14 cellular contexts compared by ENCODE assay signal in the genomic region with DNA sequence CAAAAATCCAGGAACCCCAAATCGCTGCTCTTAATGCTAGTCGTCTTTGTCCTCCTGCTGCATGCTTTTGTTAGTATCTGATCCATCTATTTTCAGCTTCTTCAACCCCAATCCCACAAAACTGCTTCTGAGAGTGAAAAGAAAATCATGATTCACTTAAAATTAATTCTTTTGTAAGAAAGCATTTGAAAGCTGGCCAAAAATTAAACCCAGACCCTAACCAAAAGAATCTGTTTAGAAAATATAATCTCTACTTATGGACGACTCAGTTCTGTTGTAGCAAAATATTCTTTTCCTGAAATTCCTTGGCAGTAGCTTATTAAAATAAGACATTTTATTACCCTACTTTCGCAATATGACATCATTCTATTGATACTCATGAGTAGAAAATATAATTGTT.
DNase-seq lines count a peak whose midpoint lies in the region; ATAC-seq and TF ChIP-seq lines count a peak whose summit lies in the region.
"Had no signal": no experiment of that assay in that cellular context is flagged by ENCODE, and none has a peak within 500 bp of the region (broad histone marks: within the 10 kb centered on the region; RNA-seq: fewer than 3 reads in every experiment).

No MANE protein-coding gene starts in this region.

- no peak overlapping the region for H3K27ac ChIP-seq in HEK293 (ENCODE audit: extremely low read depth, low read depth, low read length)
- no peak overlapping the region for H3K27ac ChIP-seq in heart right ventricle
- H3K27ac ChIP-seq: RWPE1 had no signal

- no peaks in the 10 kb centered on the region for H3K4me1 ChIP-seq in HEK293 (ENCODE audit: control insufficient read depth, insufficient read depth, low read length)
- H3K4me1 ChIP-seq in heart right ventricle = no peaks in the 10 kb centered on the region

- ATAC-seq in heart right ventricle (no peak), HG03039 (IDR thresholded peaks at IDR 0.05; ENCODE audit: unreplicated experiment) (no peak)
- ATAC-seq: PC-3 had no signal

- POLR2A ChIA-PET in HEK293 (lab: Yijun Ruan, JAX) = no interaction called here

- intact Hi-C loops in heart right ventricle (cut with DNase I) = no loop called here

- 73 to 77% methylated on average over 4 of the region's 4 CpGs for whole genome bisulfite sequencing in heart right ventricle, 2 donors

- peak; percentile 75 for DNase-seq in AG10803 (ENCODE audit: low read depth)
- DNase-seq in astrocyte of the cerebellum (ENCODE audit: low read depth) = peak; percentile 63
- peak; percentile 24 for DNase-seq in fibroblast of villous mesenchyme (ENCODE audit: low read depth)
- no peak for DNase-seq in heart right ventricle
- no peak for DNase-seq in activated T-cell treated with anti-CD3 and anti-CD28 coated beads, Interleukin-2, amount 50 U/mL, for 1 hour
- DNase-seq in GM19238 (ENCODE audit: insufficient read length, low spot score) = no peak
- DNase-seq: AML-193, COR-L47, H9, NCI-H510A, PC-3 had no signal

- H3K9me3 ChIP-seq in HEK293 (ENCODE audit: control insufficient read depth, insufficient read depth, low read depth, low read length) = no peaks in the 10 kb centered on the region
- no peaks in the 10 kb centered on the region for H3K9me3 ChIP-seq in heart right ventricle

- H3K27me3 ChIP-seq in heart right ventricle = no peaks in the 10 kb centered on the region

- H3K36me3 ChIP-seq in HEK293 (ENCODE audit: control insufficient read depth in 2 of 2, insufficient read depth in 1 of 2, low read length in 2 of 2) (no peaks in the 10 kb centered on the region), heart right ventricle (no peaks in the 10 kb centered on the region)

- TF ChIP-seq CTCF in AG10803 (conservative IDR thresholded peaks at IDR 0.05; ENCODE audit: low read length) = no peak
- no peak for TF ChIP-seq CTCF in HEK293 (tag by site-specific recombination; IDR thresholded peaks at IDR 0.05)
- TF ChIP-seq CTCF in astrocyte of the cerebellum (IDR thresholded peaks at IDR 0.05; ENCODE audit: low read depth, low read length, missing control alignments) = no peak
- TF ChIP-seq CTCF in fibroblast of villous mesenchyme (IDR thresholded peaks at IDR 0.05; ENCODE audit: insufficient read depth, low read depth, low read length) = no peak
- no peak for TF ChIP-seq CTCF in heart right ventricle (IDR thresholded peaks at IDR 0.05)

- CTCF ChIA-PET in HEK293 (lab: Yijun Ruan, JAX) = no interaction called here

- H3K4me3 ChIP-seq in AG10803 (ENCODE audit: low read length) (no peak overlapping the region), HEK293 (ENCODE audit: low read depth, low read length) (no peak overlapping the region), astrocyte of the cerebellum (ENCODE audit: low read depth, low read length) (no peak overlapping the region), fibroblast of villous mesenchyme (ENCODE audit: low read depth, low read length) (no peak overlapping the region), heart right ventricle (no peak overlapping the region)

- in situ Hi-C loops in astrocyte of the cerebellum (cut with HindIII; ENCODE audit: low sequenced_read_pairs) = no loop called here

TF ChIP-seq in HEK293, 187 proteins besides CTCF, POLR2A, EP300 and RAD21:
- no peak for TF ChIP-seq PRDM1 (tag by site-specific recombination; IDR thresholded peaks at IDR 0.05)
- TF ChIP-seq, protein P1, sequence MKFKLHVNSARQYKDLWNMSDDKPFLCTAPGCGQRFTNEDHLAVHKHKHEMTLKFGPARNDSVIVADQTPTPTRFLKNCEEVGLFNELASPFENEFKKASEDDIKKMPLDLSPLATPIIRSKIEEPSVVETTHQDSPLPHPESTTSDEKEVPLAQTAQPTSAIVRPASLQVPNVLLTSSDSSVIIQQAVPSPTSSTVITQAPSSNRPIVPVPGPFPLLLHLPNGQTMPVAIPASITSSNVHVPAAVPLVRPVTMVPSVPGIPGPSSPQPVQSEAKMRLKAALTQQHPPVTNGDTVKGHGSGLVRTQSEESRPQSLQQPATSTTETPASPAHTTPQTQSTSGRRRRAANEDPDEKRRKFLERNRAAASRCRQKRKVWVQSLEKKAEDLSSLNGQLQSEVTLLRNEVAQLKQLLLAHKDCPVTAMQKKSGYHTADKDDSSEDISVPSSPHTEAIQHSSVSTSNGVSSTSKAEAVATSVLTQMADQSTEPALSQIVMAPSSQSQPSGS (tag by site-specific recombination; IDR thresholded peaks at IDR 0.05; ENCODE audit: low read depth) = 0 out of 2 replicates have a peak, but pooled peaks have one; percentile 12

Comparison
In these comparisons a context has a peak if more than half of its experiments do, and no peak if none do; other contexts are left out.
1. DNase-seq: peak in AG10803 (single experiment), astrocyte of the cerebellum (single experiment) and fibroblast of villous mesenchyme (single experiment); none in heart right ventricle (0 of 2), activated T-cell treated with anti-CD3 and anti-CD28 coated beads, Interleukin-2, amount 50 U/mL, for 1 hour (single experiment) and GM19238 (single experiment).